ENCODE assay signal across 14 cellular contexts in genomic region chr17:76536511-76537287, GRCh38. TPM values are rescaled to one million over a fixed set of nuclear protein-coding genes. Genes with fewer than 3 reads are reported as not detected.
DNase-seq lines count a peak whose midpoint lies in the region; TF ChIP-seq lines count a peak whose summit lies in the region.
"Had no signal": no experiment of that assay in that cellular context is flagged by ENCODE, and none has a peak within 500 bp of the region (broad histone marks: within the 10 kb centered on the region; RNA-seq: fewer than 3 reads in every experiment).

No MANE protein-coding gene starts in this region.

- peak; percentile 14 for DNase-seq in NCI-H146 (lab: John Stamatoyannopoulos, UW)
- no peak for DNase-seq in NCI-H146 treated with DMSO at 0.1 percent for 48 hours (lab: John Stamatoyannopoulos, UW; ENCODE audit: unreplicated experiment)
- DNase-seq in fibroblast of mammary gland (ENCODE audit: low read depth) = no peak
- DNase-seq in type B pancreatic cell (ENCODE audit: extremely low spot score, unreplicated experiment) = no peak
- no peak for DNase-seq in NCI-H774 (lab: John Stamatoyannopoulos, UW)
- no peak for DNase-seq in H4 (ENCODE audit: low spot score)
- no peak for DNase-seq in activated T-helper 1 cell treated with anti-CD3 and anti-CD28 coated beads, Interleukin-12 subunit alpha, Interleukin-12 subunit beta, Interleukin-2, Interleukin-4 antibody, amounts not matched to agents 30 ng/mL and 10 ng/mL and 1 ng/mL, durations not matched to agents 14 hours and 24 hours and 36 hours (ENCODE audit: low spot score)
- DNase-seq: activated CD4-positive, alpha-beta T cell treated with anti-CD3 and anti-CD28 coated beads for 4 hours; activated naive CD8-positive, alpha-beta T cell treated with anti-CD3 and anti-CD28 coated beads, Interleukin-2, amount 10 ng/mL, durations not matched to agents 7 days and 5 days; NCI-H1105 treated with DMSO at 0.1 percent for 48 hours; PC-9 had no signal

- TF ChIP-seq CTCF in fibroblast of mammary gland (conservative IDR thresholded peaks at IDR 0.05; ENCODE audit: control insufficient read depth, insufficient read depth, low read depth, low read length) = no peak
- no peak for TF ChIP-seq CTCF in type B pancreatic cell (conservative IDR thresholded peaks at IDR 0.05)

- no peaks in the 10 kb centered on the region for H3K36me3 Mint-ChIP-seq in type B pancreatic cell
- H3K36me3 Mint-ChIP-seq in activated T-helper 1 cell treated with anti-CD3 and anti-CD28 coated beads, Interleukin-12 subunit alpha, Interleukin-12 subunit beta, Interleukin-2, Interleukin-4 antibody, amounts not matched to agents 30 ng/mL and 10 ng/mL and 1 ng/mL, durations not matched to agents 14 hours and 24 hours and 36 hours (ENCODE audit: low read depth) = peaks cover 3% of the 10 kb centered on the region
- H3K36me3 Mint-ChIP-seq: activated naive CD8-positive, alpha-beta T cell treated with anti-CD3 and anti-CD28 coated beads, Interleukin-2, amount 10 ng/mL, durations not matched to agents 7 days and 5 days had no signal

- no peak overlapping the region for H3K27ac ChIP-seq in muscle layer of duodenum (ENCODE audit: low read length)
- H3K27ac ChIP-seq: 22Rv1, PC-9 had no signal

- H3K27me3 ChIP-seq in muscle layer of duodenum (ENCODE audit: low read depth, low read length) = peaks cover 9% of the 10 kb centered on the region

- H3K4me3 Mint-ChIP-seq in type B pancreatic cell = peak overlapping the region; percentile 69
- H3K4me3 Mint-ChIP-seq in activated T-helper 1 cell treated with anti-CD3 and anti-CD28 coated beads, Interleukin-12 subunit alpha, Interleukin-12 subunit beta, Interleukin-2, Interleukin-4 antibody, amounts not matched to agents 30 ng/mL and 10 ng/mL and 1 ng/mL, durations not matched to agents 14 hours and 24 hours and 36 hours = no peak overlapping the region
- H3K4me3 Mint-ChIP-seq: activated naive CD8-positive, alpha-beta T cell treated with anti-CD3 and anti-CD28 coated beads, Interleukin-2, amount 10 ng/mL, durations not matched to agents 7 days and 5 days; stimulated activated effector memory CD8-positive, alpha-beta T cell treated with anti-CD3 and anti-CD28 coated beads, Interleukin-12 subunit alpha, Interleukin-12 subunit beta, amount 100 ng/mL, for 72 hours had no signal

- no peak overlapping the region for H3K27ac Mint-ChIP-seq in type B pancreatic cell
- no peak overlapping the region for H3K27ac Mint-ChIP-seq in activated T-helper 1 cell treated with anti-CD3 and anti-CD28 coated beads, Interleukin-12 subunit alpha, Interleukin-12 subunit beta, Interleukin-2, Interleukin-4 antibody, amounts not matched to agents 30 ng/mL and 10 ng/mL and 1 ng/mL, durations not matched to agents 14 hours and 24 hours and 36 hours
- H3K27ac Mint-ChIP-seq: activated naive CD8-positive, alpha-beta T cell treated with anti-CD3 and anti-CD28 coated beads, Interleukin-2, amount 10 ng/mL, durations not matched to agents 7 days and 5 days; stimulated activated effector memory CD8-positive, alpha-beta T cell treated with anti-CD3 and anti-CD28 coated beads, Interleukin-12 subunit alpha, Interleukin-12 subunit beta, amount 100 ng/mL, for 72 hours had no signal

- peaks cover 48% of the 10 kb centered on the region for H3K27me3 Mint-ChIP-seq in type B pancreatic cell
- H3K27me3 Mint-ChIP-seq in activated T-helper 1 cell treated with anti-CD3 and anti-CD28 coated beads, Interleukin-12 subunit alpha, Interleukin-12 subunit beta, Interleukin-2, Interleukin-4 antibody, amounts not matched to agents 30 ng/mL and 10 ng/mL and 1 ng/mL, durations not matched to agents 14 hours and 24 hours and 36 hours (ENCODE audit: insufficient read depth) = peaks cover 43% of the 10 kb centered on the region

- H3K9me3 ChIP-seq in muscle layer of duodenum (ENCODE audit: control insufficient read depth in 1 of 2, low read length in 2 of 2) = no peaks in the 10 kb centered on the region

- peaks cover 0 to 33% of the 10 kb centered on the region in 2 donors for H3K4me1 ChIP-seq in muscle layer of duodenum (ENCODE audit: control insufficient read depth in 1 of 2, insufficient read depth in 2 of 2, low read length in 2 of 2)

- H3K36me3 ChIP-seq in muscle layer of duodenum (ENCODE audit: control insufficient read depth in 1 of 2, insufficient read depth in 2 of 2, low read length in 2 of 2) = no peaks in the 10 kb centered on the region

- H3K4me3 ChIP-seq in fibroblast of mammary gland (ENCODE audit: control insufficient read depth, low read depth, low read length) (peak overlapping the region; percentile 42), muscle layer of duodenum (ENCODE audit: low read depth in 1 of 2, low read length in 2 of 2) (peak overlapping the region; percentile 7 to 60)
- H3K4me3 ChIP-seq: PC-9 had no signal

- H3K9me3 Mint-ChIP-seq in type B pancreatic cell = no peaks in the 10 kb centered on the region
- no peaks in the 10 kb centered on the region for H3K9me3 Mint-ChIP-seq in activated T-helper 1 cell treated with anti-CD3 and anti-CD28 coated beads, Interleukin-12 subunit alpha, Interleukin-12 subunit beta, Interleukin-2, Interleukin-4 antibody, amounts not matched to agents 30 ng/mL and 10 ng/mL and 1 ng/mL, durations not matched to agents 14 hours and 24 hours and 36 hours
- H3K9me3 Mint-ChIP-seq: activated naive CD8-positive, alpha-beta T cell treated with anti-CD3 and anti-CD28 coated beads, Interleukin-2, amount 10 ng/mL, durations not matched to agents 7 days and 5 days; stimulated activated effector memory CD8-positive, alpha-beta T cell treated with anti-CD3 and anti-CD28 coated beads, Interleukin-12 subunit alpha, Interleukin-12 subunit beta, amount 100 ng/mL, for 72 hours had no signal

- intact Hi-C loops in activated T-helper 1 cell treated with anti-CD3 and anti-CD28 coated beads, Interleukin-12 subunit alpha, Interleukin-12 subunit beta, Interleukin-2, Interleukin-4 antibody, amounts not matched to agents 30 ng/mL and 10 ng/mL and 1 ng/mL, durations not matched to agents 14 hours and 24 hours and 36 hours (cut with micrococcal nuclease) = no loop called here

- peaks cover 35% of the 10 kb centered on the region for H3K4me1 Mint-ChIP-seq in type B pancreatic cell (ENCODE audit: unreplicated experiment)
- no peaks in the 10 kb centered on the region for H3K4me1 Mint-ChIP-seq in activated T-helper 1 cell treated with anti-CD3 and anti-CD28 coated beads, Interleukin-12 subunit alpha, Interleukin-12 subunit beta, Interleukin-2, Interleukin-4 antibody, amounts not matched to agents 30 ng/mL and 10 ng/mL and 1 ng/mL, durations not matched to agents 14 hours and 24 hours and 36 hours (ENCODE audit: low read depth)
- H3K4me1 Mint-ChIP-seq: stimulated activated effector memory CD8-positive, alpha-beta T cell treated with anti-CD3 and anti-CD28 coated beads, Interleukin-12 subunit alpha, Interleukin-12 subunit beta, amount 100 ng/mL, for 72 hours had no signal

RNA-seq across cellular contexts. Expression of gene CYGB, which starts 0.8 kb away (rescaled TPM):
- 2.5 and 10.0 TPM in 2 replicates for total RNA-seq in type B pancreatic cell (ENCODE audit: low replicate concordance)
- 0.25 and 1.8 TPM in 2 replicates for total RNA-seq in H4 (2014; rRNA removed; shearing (Covaris generic))
- not detected in 2 replicates for total RNA-seq in activated T-helper 1 cell treated with anti-CD3 and anti-CD28 coated beads, Interleukin-12 subunit alpha, Interleukin-12 subunit beta, Interleukin-2, Interleukin-4 antibody, amounts not matched to agents 30 ng/mL and 10 ng/mL and 1 ng/mL, durations not matched to agents 14 hours and 24 hours and 36 hours

RNA-seq across cellular contexts. Expression of gene PRCD, which starts 3.1 kb away (rescaled TPM):
- 0.33 and 3.3 TPM in 2 replicates for total RNA-seq in type B pancreatic cell (ENCODE audit: low replicate concordance)
- total RNA-seq in H4 (2014; rRNA removed; shearing (Covaris generic)) = not detected in 2 replicates
- total RNA-seq in activated T-helper 1 cell treated with anti-CD3 and anti-CD28 coated beads, Interleukin-12 subunit alpha, Interleukin-12 subunit beta, Interleukin-2, Interleukin-4 antibody, amounts not matched to agents 30 ng/mL and 10 ng/mL and 1 ng/mL, durations not matched to agents 14 hours and 24 hours and 36 hours = not detected in 2 replicates

RNA-seq across cellular contexts. Expression of gene RHBDF2, which starts 35.5 kb away (rescaled TPM):
- 12.3 and 17.2 TPM in 2 replicates for total RNA-seq in type B pancreatic cell (ENCODE audit: low replicate concordance)
- 9.0 and 17.4 TPM in 2 replicates for total RNA-seq in H4 (2014; rRNA removed; shearing (Covaris generic))
- 53.2 and 53.7 TPM in 2 replicates for total RNA-seq in activated T-helper 1 cell treated with anti-CD3 and anti-CD28 coated beads, Interleukin-12 subunit alpha, Interleukin-12 subunit beta, Interleukin-2, Interleukin-4 antibody, amounts not matched to agents 30 ng/mL and 10 ng/mL and 1 ng/mL, durations not matched to agents 14 hours and 24 hours and 36 hours

RNA-seq across cellular contexts. Expression of gene ST6GALNAC2, which starts 49.0 kb away (rescaled TPM):
- total RNA-seq in type B pancreatic cell (ENCODE audit: low replicate concordance) = 4.3 and 10.4 TPM in 2 replicates
- total RNA-seq in H4 (2014; rRNA removed; shearing (Covaris generic)) = 0.14 TPM in 1 of 2 replicates, not detected in the other
- total RNA-seq in activated T-helper 1 cell treated with anti-CD3 and anti-CD28 coated beads, Interleukin-12 subunit alpha, Interleukin-12 subunit beta, Interleukin-2, Interleukin-4 antibody, amounts not matched to agents 30 ng/mL and 10 ng/mL and 1 ng/mL, durations not matched to agents 14 hours and 24 hours and 36 hours = not detected in 2 replicates
